8 cellular contexts compared by ENCODE assay signal in the genomic region with DNA sequence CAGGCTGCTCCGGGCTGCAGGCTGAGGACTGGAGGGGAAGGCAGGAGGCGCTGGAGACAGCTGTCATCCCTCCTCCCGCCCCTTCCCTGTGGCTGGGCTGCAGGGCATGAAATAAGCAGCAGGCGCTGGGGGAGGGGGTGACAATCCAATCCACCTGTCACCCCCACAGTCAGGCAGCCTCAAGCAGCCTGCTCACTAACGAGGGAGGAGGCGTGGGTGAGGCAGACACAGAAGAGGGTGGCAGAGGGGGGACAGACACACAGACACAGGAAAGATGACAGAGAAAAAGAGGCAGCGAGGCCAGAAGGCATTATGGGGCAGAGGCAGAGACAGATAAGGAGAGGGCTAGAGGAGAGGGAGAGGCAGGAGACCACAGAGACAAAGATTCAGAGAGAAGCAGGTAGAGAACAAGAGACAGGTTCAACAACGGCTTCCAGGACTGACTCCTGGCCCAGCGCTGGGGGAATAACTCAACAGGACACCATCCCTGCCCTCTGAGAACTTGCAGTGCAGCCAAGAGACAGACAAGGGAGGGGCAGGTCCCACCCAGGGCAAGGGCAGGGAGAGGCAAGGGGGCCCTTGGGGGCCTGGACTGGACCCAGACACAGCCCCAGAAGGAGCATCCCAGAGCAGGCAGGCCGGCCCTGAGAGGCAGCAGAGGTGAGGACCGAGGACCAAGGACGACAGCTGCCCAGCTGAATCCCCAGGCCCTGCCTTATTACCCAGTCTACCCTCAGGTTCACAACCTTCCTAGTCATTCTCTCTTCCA. TPM values are rescaled to one million over a fixed set of nuclear protein-coding genes. Genes with fewer than 3 reads are reported as not detected.
DNase-seq lines count a peak whose midpoint lies in the region; ATAC-seq and TF ChIP-seq lines count a peak whose summit lies in the region.

No MANE protein-coding gene starts in this region.

- no TSS peak for BruUV-seq in PC-9 (replicated peaks; lab: Mats Ljungman, UMichigan)

- H3K4me2 ChIP-seq in PC-9: peak overlapping the region; percentile 53

- peak overlapping the region; percentile 58 for H3K9ac ChIP-seq in adipocyte (ENCODE audit: low read length)

- no peak overlapping the region for H2AFZ ChIP-seq in PC-9

- no peaks in the 10 kb centered on the region for H3K36me3 ChIP-seq in PC-9 (ENCODE audit: low read depth)
- peaks cover 4% of the 10 kb centered on the region for H3K36me3 ChIP-seq in adipocyte (ENCODE audit: control insufficient read depth, insufficient read depth, low read length, severe bottlenecking)

- H3K9me3 ChIP-seq in PC-9 (ENCODE audit: insufficient read depth, low read depth) (no peaks in the 10 kb centered on the region), adipocyte (ENCODE audit: control insufficient read depth, low read length) (no peaks in the 10 kb centered on the region)

- ATAC-seq in HG03432 (IDR thresholded peaks at IDR 0.05; ENCODE audit: unreplicated experiment) (peak; percentile 27), GM18519 (IDR thresholded peaks at IDR 0.05; ENCODE audit: low FRiP score, unreplicated experiment) (no peak)

- peaks cover 96% of the 10 kb centered on the region for H4K20me1 ChIP-seq in PC-9 (ENCODE audit: insufficient read depth)

- POLR2A ChIA-PET in PC-9 (lab: Charles Lee; ENCODE audit: unreplicated experiment): interaction anchor here (0.7 kb wide), 2 partner anchors 26 to 1438 kb away, joined by 4 read pairs; no protein-coding TSS in a partner anchor

- H3K4me1 ChIP-seq in PC-9 (replicated peaks; ENCODE audit: insufficient read depth) (peaks cover 42% of the 10 kb centered on the region), adipocyte (ENCODE audit: control insufficient read depth, insufficient read depth, low read length) (peaks cover 63% of the 10 kb centered on the region)

- peak; percentile 75 for DNase-seq in SIG-M5 treated with dmso at 0.1 percent for 504 hours (lab: John Stamatoyannopoulos, UW; ENCODE audit: unreplicated experiment)
- DNase-seq in SIG-M5 (lab: John Stamatoyannopoulos, UW): no peak
- DNase-seq in PC-9: no peak
- no peak for DNase-seq in adipocyte (ENCODE audit: low read depth)
- DNase-seq in iPS-NIHi11 (ENCODE audit: low spot score): peak; percentile 68
- peak; percentile 67 for DNase-seq in stimulated activated CD4-positive, alpha-beta T cell treated with anti-CD3 and anti-CD28 coated beads, Interleukin-2, amount 100 ng/mL, for 4 hours (ENCODE audit: low read depth)

- no peak overlapping the region for H3K4me3 ChIP-seq in PC-9
- peak overlapping the region; percentile 49 for H3K4me3 ChIP-seq in adipocyte (ENCODE audit: low read length)

- intact Hi-C loops in PC-9 (cut with micrococcal nuclease; ENCODE audit: unreplicated experiment): loop anchor here (2.0 kb wide), 1 partner anchor 19 kb away; no protein-coding TSS in a partner anchor

- TF ChIP-seq CTCF in PC-9 (conservative IDR thresholded peaks at IDR 0.05): no peak

- H3K27me3 ChIP-seq in PC-9 (ENCODE audit: insufficient read depth, low read depth) (no peaks in the 10 kb centered on the region), adipocyte (replicated peaks; ENCODE audit: control insufficient read depth, insufficient read depth, low read length) (no peaks in the 10 kb centered on the region)

- peaks cover 12% of the 10 kb centered on the region; the same call in 1 of the 2 replicates for H3F3A ChIP-seq in PC-9 (ENCODE audit: insufficient read depth, low read depth)

- peak overlapping the region; percentile 16 for H3K27ac ChIP-seq in PC-9

- peaks cover 86% of the 10 kb centered on the region for H3K79me2 ChIP-seq in PC-9 (ENCODE audit: low read depth)

- no peaks in the 10 kb centered on the region for H3K9me2 ChIP-seq in PC-9 (ENCODE audit: insufficient read depth)

- CTCF ChIA-PET in PC-9 (lab: Charles Lee): no interaction called here

RNA-seq across cellular contexts. Expression of a gene that starts 11.2 kb away (rescaled TPM):
- total RNA-seq in PC-9 (2021): 25.5 and 33.5 TPM in 2 replicates

Comparison
In these comparisons a context has a peak if more than half of its experiments do, and no peak if none do; other contexts are left out.
1. DNase-seq: peak in SIG-M5 treated with dmso at 0.1 percent for 504 hours (single experiment), iPS-NIHi11 (single experiment) and stimulated activated CD4-positive, alpha-beta T cell treated with anti-CD3 and anti-CD28 coated beads, Interleukin-2, amount 100 ng/mL, for 4 hours (single experiment); none in SIG-M5 (single experiment), PC-9 (0 of 2) and adipocyte (single experiment).